Comparison of ENCODE assay signal across 15 cellular contexts in genomic region chr1:47495176-47495713, GRCh38. TPM values are rescaled to one million over a fixed set of nuclear protein-coding genes. Genes with fewer than 3 reads are reported as not detected.
DNase-seq lines count a peak whose midpoint lies in the region; TF ChIP-seq lines count a peak whose summit lies in the region.
"Had no signal": no experiment of that assay in that cellular context is flagged by ENCODE, and none has a peak within 500 bp of the region (broad histone marks: within the 10 kb centered on the region; RNA-seq: fewer than 3 reads in every experiment).

No MANE protein-coding gene starts in this region.

- no peak for TF ChIP-seq CTCF in coronary artery (IDR thresholded peaks at IDR 0.05)
- TF ChIP-seq CTCF in neural progenitor cell (IDR thresholded peaks at IDR 0.05): no peak

- no peak overlapping the region for H4K91ac ChIP-seq in mesenchymal stem cell (ENCODE audit: low read length)

- H3K9ac ChIP-seq in HUES48 (ENCODE audit: low read depth, low read length) (no peak overlapping the region), neural progenitor cell (no peak overlapping the region), mesenchymal stem cell (ENCODE audit: low read length) (no peak overlapping the region)
- H3K9ac ChIP-seq: GM23248 had no signal

- H3K27me3 ChIP-seq in HUES48 (ENCODE audit: control insufficient read depth, insufficient read depth, low read length) (peaks cover 48% of the 10 kb centered on the region), neural progenitor cell (peaks cover 76% of the 10 kb centered on the region), mesenchymal stem cell (ENCODE audit: control insufficient read depth in 1 of 2, insufficient read depth in 1 of 2, low read length in 2 of 2) (peaks cover 13 to 52% of the 10 kb centered on the region in 2 experiments)

- no peak overlapping the region for H2AK5ac ChIP-seq in mesenchymal stem cell (ENCODE audit: low read length, severe bottlenecking)

- H3K27ac ChIP-seq in HUES48 (ENCODE audit: low read depth, low read length) (no peak overlapping the region), coronary artery (no peak overlapping the region), neural progenitor cell (no peak overlapping the region), mesenchymal stem cell (ENCODE audit: low read length, poor library complexity, severe bottlenecking) (no peak overlapping the region)
- H3K27ac ChIP-seq: C4-2B, GM23248 had no signal

- no peak overlapping the region for H2BK120ac ChIP-seq in mesenchymal stem cell (ENCODE audit: low read depth, low read length)

- peaks cover 4% of the 10 kb centered on the region for H3K4me1 Mint-ChIP-seq in neural progenitor cell

- H3K4me3 ChIP-seq in HUES48 (ENCODE audit: low read depth, low read length) (0 out of 2 replicates have a peak overlapping the region, but pooled peaks have one; percentile 11), coronary artery (no peak overlapping the region), neural progenitor cell (no peak overlapping the region), mesenchymal stem cell (ENCODE audit: insufficient read depth in 1 of 2, low read depth in 1 of 2, low read length in 2 of 2) (no peak overlapping the region)
- H3K4me3 ChIP-seq: GM23248 had no signal

- H3K4ac ChIP-seq in mesenchymal stem cell (ENCODE audit: low read depth in 1 of 2, low read length in 2 of 2): no peak overlapping the region

- no peak overlapping the region for H2BK5ac ChIP-seq in mesenchymal stem cell (ENCODE audit: low read depth, low read length, poor library complexity, severe bottlenecking)

- H3K36me3 ChIP-seq in HUES48 (ENCODE audit: control insufficient read depth, insufficient read depth, low read length) (no peaks in the 10 kb centered on the region), neural progenitor cell (no peaks in the 10 kb centered on the region), mesenchymal stem cell (ENCODE audit: control insufficient read depth in 1 of 2, insufficient read depth in 2 of 2, low read depth in 1 of 2, low read length in 2 of 2) (no peaks in the 10 kb centered on the region)

- DNase-seq in coronary artery (ENCODE audit: low spot score): peak; percentile 38
- peak; percentile 20 for DNase-seq in neural progenitor cell (ENCODE audit: low spot score)
- no peak for DNase-seq in dedifferentiated amniotic fluid mesenchymal stem cell (ENCODE audit: extremely low spot score)
- DNase-seq in SIG-M5 (lab: John Stamatoyannopoulos, UW): no peak
- DNase-seq in mesenchymal stem cell: no peak
- DNase-seq: AML-193; CD4-positive, alpha-beta T cell; DMS153; DMS79; GDM1; GM23248; H7 had no signal

- H2BK12ac ChIP-seq in mesenchymal stem cell (ENCODE audit: low read length in 2 of 2): no peak overlapping the region

- H3K4me1 ChIP-seq in HUES48 (ENCODE audit: control insufficient read depth, insufficient read depth, low read length): peaks cover 13% of the 10 kb centered on the region
- peaks cover 10% of the 10 kb centered on the region for H3K4me1 ChIP-seq in neural progenitor cell
- H3K4me1 ChIP-seq in mesenchymal stem cell (ENCODE audit: control insufficient read depth, insufficient read depth, low read depth, low read length): no peaks in the 10 kb centered on the region

- H3K36me3 Mint-ChIP-seq in neural progenitor cell: no peaks in the 10 kb centered on the region

- no peak overlapping the region for H3K23ac ChIP-seq in mesenchymal stem cell (ENCODE audit: low read length in 2 of 2)

- no peaks in the 10 kb centered on the region for H3K79me1 ChIP-seq in mesenchymal stem cell (replicated peaks; ENCODE audit: low read length, poor library complexity, severe bottlenecking)

- H3K4me3 Mint-ChIP-seq in neural progenitor cell: no peak overlapping the region
- H3K4me3 Mint-ChIP-seq: CD4-positive, alpha-beta T cell; IgD-negative memory B cell had no signal

- no peaks in the 10 kb centered on the region for H3K9me3 ChIP-seq in HUES48 (ENCODE audit: control insufficient read depth, insufficient read depth, low read length)
- no peaks in the 10 kb centered on the region for H3K9me3 ChIP-seq in neural progenitor cell (ENCODE audit: low read depth)
- H3K9me3 ChIP-seq in mesenchymal stem cell (ENCODE audit: control insufficient read depth, low read length): no peaks in the 10 kb centered on the region

- H3K27me3 Mint-ChIP-seq in neural progenitor cell (ENCODE audit: insufficient read depth, low read depth): peaks cover 4% of the 10 kb centered on the region

- H3K79me2 ChIP-seq in neural progenitor cell (ENCODE audit: low read depth): no peaks in the 10 kb centered on the region

- no peak overlapping the region for H3K18ac ChIP-seq in mesenchymal stem cell (ENCODE audit: low read depth in 1 of 2, low read length in 2 of 2)

- H2BK15ac ChIP-seq in mesenchymal stem cell (ENCODE audit: low read depth, poor library complexity, severe bottlenecking): no peak overlapping the region

- 22% methylated on average over 8 of the region's 8 CpGs for WGBS in mesenchymal stem cell

- no peaks in the 10 kb centered on the region for H3K9me3 Mint-ChIP-seq in neural progenitor cell
- H3K9me3 Mint-ChIP-seq: CD4-positive, alpha-beta T cell; IgD-negative memory B cell had no signal

- no peaks in the 10 kb centered on the region for H4K20me1 ChIP-seq in neural progenitor cell (ENCODE audit: low read depth)

- no peak overlapping the region for H3K27ac Mint-ChIP-seq in neural progenitor cell
- H3K27ac Mint-ChIP-seq: CD4-positive, alpha-beta T cell; IgD-negative memory B cell had no signal

- H3F3A ChIP-seq in neural progenitor cell (ENCODE audit: low read depth): no peaks in the 10 kb centered on the region

- H3K4me2 ChIP-seq in neural progenitor cell (peak overlapping the region; percentile 45), mesenchymal stem cell (ENCODE audit: low read length, poor library complexity, severe bottlenecking) (no peak overlapping the region)

- no peak overlapping the region for H4K8ac ChIP-seq in mesenchymal stem cell (ENCODE audit: low read length)

- H2AFZ ChIP-seq in neural progenitor cell (replicated peaks): no peak overlapping the region
- H2AFZ ChIP-seq in mesenchymal stem cell (ENCODE audit: low read depth, low read length): no peak overlapping the region
- H2AFZ ChIP-seq: GM23248 had no signal

- no peak overlapping the region for H3K14ac ChIP-seq in mesenchymal stem cell (ENCODE audit: low read length in 2 of 2)

RNA-seq across cellular contexts. Expression of gene FOXD2, which starts 57.4 kb away (rescaled TPM):
- 0.03 and 0.32 TPM in 2 replicates for total RNA-seq in neural progenitor cell (ENCODE audit: low replicate concordance)
- polyA plus RNA-seq in mesenchymal stem cell (2013, experiment 1 of 2): not detected
- not detected for polyA plus RNA-seq in mesenchymal stem cell (2013, experiment 2 of 2)

Comparison
In these comparisons a context has a peak if more than half of its experiments do, and no peak if none do; other contexts are left out.
1. DNase-seq: peak in coronary artery (single experiment) and neural progenitor cell (single experiment); none in dedifferentiated amniotic fluid mesenchymal stem cell (single experiment), SIG-M5 (single experiment) and mesenchymal stem cell (single experiment).